In the genomic region with DNA sequence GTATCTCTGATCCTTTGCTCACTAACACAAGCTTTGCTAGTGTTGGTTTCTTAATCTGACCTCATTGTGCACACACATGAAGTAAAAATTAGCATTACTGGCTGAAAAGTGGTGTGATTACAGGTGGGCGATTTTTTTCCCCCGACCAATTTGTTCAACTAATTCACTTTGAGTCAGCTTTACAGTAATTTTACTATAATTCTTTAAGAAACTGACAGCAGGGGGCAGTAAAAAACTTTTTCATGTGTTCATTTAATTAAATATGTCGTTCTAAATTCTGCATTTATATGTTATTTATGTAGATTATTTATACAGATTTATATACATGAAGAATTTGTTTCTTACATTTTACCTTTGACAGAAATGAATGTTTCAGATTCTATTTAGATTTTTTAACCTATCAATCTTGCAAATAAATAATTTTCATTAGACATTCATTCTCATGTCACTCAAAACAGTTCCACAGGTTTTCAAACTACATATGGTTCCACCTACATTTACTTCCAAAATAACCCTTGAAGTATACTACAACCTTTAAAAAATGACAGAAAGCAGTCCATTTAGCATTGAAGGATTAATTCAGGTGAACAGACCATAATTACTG, we compare ENCODE assay signal across 9 cellular contexts. TPM values are rescaled to one million over a fixed set of nuclear protein-coding genes. Genes with fewer than 3 reads are reported as not detected.
A peak's percentile ranks its signal among the peaks of the same experiment; 100 is the strongest.
DNase-seq lines count a peak whose midpoint lies in the region; ATAC-seq, FAIRE-seq and TF ChIP-seq lines count a peak whose summit lies in the region.
"Had no signal": no experiment of that assay in that cellular context is flagged by ENCODE, and none has a peak within 500 bp of the region (broad histone marks: within the 10 kb centered on the region; RNA-seq: fewer than 3 reads in every experiment).

No MANE protein-coding gene starts in this region.

- H2AFZ ChIP-seq in endothelial cell of umbilical vein (ENCODE audit: low read depth, low read length) = peak overlapping the region; percentile 53

- no peak overlapping the region for H3K4me3 ChIP-seq in endothelial cell of umbilical vein (replicated peaks in 1 of 3; ENCODE audit: insufficient read depth in 1 of 3, low read depth in 1 of 3, low read length in 3 of 3)
- H3K4me3 ChIP-seq in skeletal muscle satellite cell (ENCODE audit: low read length) = no peak overlapping the region
- H3K4me3 ChIP-seq: BLaER1 had no signal

- no peak overlapping the region for H3K27ac ChIP-seq in endothelial cell of umbilical vein (ENCODE audit: insufficient read depth, low read depth, low read length)
- H3K27ac ChIP-seq: BLaER1 had no signal

- no peaks in the 10 kb centered on the region for H3K4me1 ChIP-seq in endothelial cell of umbilical vein (ENCODE audit: control insufficient read depth, extremely low read depth, insufficient read depth, low read length)
- H3K4me1 ChIP-seq in skeletal muscle satellite cell (ENCODE audit: control insufficient read depth, insufficient read depth, low read length) = peaks cover 11% of the 10 kb centered on the region
- H3K4me1 ChIP-seq: BLaER1 had no signal

- H3K9me3 ChIP-seq in endothelial cell of umbilical vein (replicated peaks; ENCODE audit: control insufficient read depth, insufficient read depth, low read length) = no peaks in the 10 kb centered on the region
- no peaks in the 10 kb centered on the region for H3K9me3 ChIP-seq in skeletal muscle satellite cell (replicated peaks; ENCODE audit: low read length)
- H3K9me3 ChIP-seq: BLaER1 had no signal

- no peaks in the 10 kb centered on the region for H3K9me1 ChIP-seq in endothelial cell of umbilical vein (replicated peaks; ENCODE audit: control insufficient read depth, extremely low read depth, insufficient read depth, low read length)

- CTCF ChIA-PET in endothelial cell of umbilical vein (lab: Charles Lee) = interaction anchor here (0.6 to 3.7 kb wide), 54 partner anchors 9 to 973 kb away, joined by 3 to 53 read pairs (median 4); partner anchors contain the start of gene DDX60L

- no peak for TF ChIP-seq POLR2A in endothelial cell of umbilical vein (IDR thresholded peaks at IDR 0.05; ENCODE audit: low read depth, low read length)

- FAIRE-seq in endothelial cell of umbilical vein (lab: Jason Lieb, UNC) = no peak

- TF ChIP-seq CTCF in endothelial cell of umbilical vein (IDR thresholded peaks at IDR 0.05; ENCODE audit: extremely low read depth in 1 of 2, insufficient read depth in 1 of 2, low read depth in 1 of 2, low read length in 2 of 2) = peak in 1 of 2 donors; percentile 24

- no peaks in the 10 kb centered on the region for H3K79me2 ChIP-seq in endothelial cell of umbilical vein (ENCODE audit: control insufficient read depth, insufficient read depth, low read length)

- H3K27me3 ChIP-seq in endothelial cell of umbilical vein (ENCODE audit: control insufficient read depth in 2 of 2, insufficient read depth in 2 of 2, low read length in 2 of 2) (no peaks in the 10 kb centered on the region), skeletal muscle satellite cell (ENCODE audit: control insufficient read depth, insufficient read depth, low read length) (no peaks in the 10 kb centered on the region)
- H3K27me3 ChIP-seq: BLaER1 had no signal

- dilution Hi-C loops in endothelial cell of umbilical vein (cut with MboI; ENCODE audit: extremely low pct_ligation_motif_present, low sequenced_read_pairs) = loop anchor here (25.0 kb wide), 1 partner anchor 398 kb away; no protein-coding TSS in a partner anchor

- intact Hi-C loops in endothelial cell of umbilical vein (cut with micrococcal nuclease) = loop anchor here (1.0 to 10.0 kb wide), 9 partner anchors 40 to 970 kb away; no protein-coding TSS in a partner anchor

- no TSS peak for BruUV-seq in endothelial cell of umbilical vein (replicated peaks; lab: Mats Ljungman, UMichigan)

- DNase-seq in NCI-H1436 (lab: John Stamatoyannopoulos, UW) (peak; percentile 17), NCI-H1436 treated with DMSO at 0.1 percent for 48 hours (lab: John Stamatoyannopoulos, UW) (no peak), NCI-H526 (lab: John Stamatoyannopoulos, UW) (peak; percentile 3 to 50), endothelial cell of umbilical vein (ENCODE audit: low read depth, low spot score) (peak; percentile 65), NCI-H774 (lab: John Stamatoyannopoulos, UW) (no peak), SHP77 treated with DMSO at 0.1 percent for 48 hours (lab: John Stamatoyannopoulos, UW) (no peak)

- H3K4me2 ChIP-seq in endothelial cell of umbilical vein (ENCODE audit: insufficient read depth, low read length) (peak overlapping the region; percentile 14), skeletal muscle satellite cell (ENCODE audit: low read length) (no peak overlapping the region)
- H3K4me2 ChIP-seq: BLaER1 had no signal

- H3K9ac ChIP-seq in endothelial cell of umbilical vein (replicated peaks; ENCODE audit: extremely low read depth, insufficient read depth, low read length) = no peak overlapping the region
- H3K9ac ChIP-seq in skeletal muscle satellite cell (ENCODE audit: low read depth, low read length) = peak overlapping the region; percentile 50
- H3K9ac ChIP-seq: BLaER1 had no signal

- no peaks in the 10 kb centered on the region for H4K20me1 ChIP-seq in endothelial cell of umbilical vein (replicated peaks; ENCODE audit: control insufficient read depth, extremely low read depth, insufficient read depth, low read length)
- H4K20me1 ChIP-seq: BLaER1 had no signal

- POLR2A ChIA-PET in endothelial cell of umbilical vein (lab: Charles Lee) = no interaction called here

- ATAC-seq in HG02642 (IDR thresholded peaks at IDR 0.05; ENCODE audit: poor library complexity, unreplicated experiment) = no peak

- H3K36me3 ChIP-seq in endothelial cell of umbilical vein (ENCODE audit: control insufficient read depth in 2 of 2, extremely low read depth in 1 of 2, insufficient read depth in 2 of 2, low read length in 2 of 2) (no peaks in the 10 kb centered on the region), skeletal muscle satellite cell (ENCODE audit: insufficient read depth, low read length) (no peaks in the 10 kb centered on the region)
- H3K36me3 ChIP-seq: BLaER1 had no signal

TF ChIP-seq in endothelial cell of umbilical vein, 7 proteins besides CTCF, POLR2A, EP300 and RAD21:
- TF ChIP-seq GATA2 (IDR thresholded peaks at IDR 0.05; ENCODE audit: insufficient read depth, insufficient read length, low read depth, low read length) (no peak), MYC (IDR thresholded peaks at IDR 0.05; ENCODE audit: low read depth, low read length) (no peak), FOS (IDR thresholded peaks at IDR 0.05; ENCODE audit: borderline replicate concordance, insufficient read depth, low read length) (no peak), POLR2AphosphoS5 (IDR thresholded peaks at IDR 0.05; ENCODE audit: insufficient read depth, low read depth, low read length) (no peak), EZH2 (IDR thresholded peaks at IDR 0.05; ENCODE audit: borderline replicate concordance, low read depth, low read length, severe bottlenecking) (no peak), JUN (IDR thresholded peaks at IDR 0.05; ENCODE audit: borderline replicate concordance, insufficient read depth, insufficient read length, low read depth) (no peak)
- TF ChIP-seq, protein P1, sequence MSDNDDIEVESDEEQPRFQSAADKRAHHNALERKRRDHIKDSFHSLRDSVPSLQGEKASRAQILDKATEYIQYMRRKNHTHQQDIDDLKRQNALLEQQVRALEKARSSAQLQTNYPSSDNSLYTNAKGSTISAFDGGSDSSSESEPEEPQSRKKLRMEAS (IDR thresholded peaks at IDR 0.05; ENCODE audit: insufficient read depth, insufficient read length) = no peak

RNA-seq across cellular contexts. Expression of gene PALLD, which starts 17.5 kb away (rescaled TPM):
- 47.9 and 48.2 TPM in 2 replicates for total RNA-seq in endothelial cell of umbilical vein
- polyA plus RNA-seq in endothelial cell of umbilical vein = 10.4 and 13.4 TPM in 2 replicates
- 19.2 and 21.1 TPM in 2 replicates for polyA plus RNA-seq in endothelial cell of umbilical vein (2011; cell fraction: cytosol; rRNA removed)
- polyA plus RNA-seq in endothelial cell of umbilical vein (2011; cell fraction: nucleus; rRNA removed) = 31.7 and 31.8 TPM in 2 replicates
- 20.3 and 44.2 TPM in 2 replicates for polyA plus RNA-seq in endothelial cell of umbilical vein (2012)
- 30.0 and 36.3 TPM in 2 replicates for polyA minus RNA-seq in endothelial cell of umbilical vein
- polyA minus RNA-seq in endothelial cell of umbilical vein (2011; cell fraction: cytosol; rRNA and poly(A)+ RNA removed) = 47.9 TPM
- 28.4 and 38.6 TPM in 2 replicates for polyA minus RNA-seq in endothelial cell of umbilical vein (2011; cell fraction: nucleus; rRNA and poly(A)+ RNA removed)
- 13.9 and 40.4 TPM in 2 replicates for total RNA-seq in skeletal muscle satellite cell (2012; rRNA removed)

RNA-seq across cellular contexts. Expression of gene DDX60L, which starts 34.1 kb away (rescaled TPM):
- 22.0 and 32.9 TPM in 2 replicates for total RNA-seq in endothelial cell of umbilical vein
- 11.6 and 15.8 TPM in 2 replicates for polyA plus RNA-seq in endothelial cell of umbilical vein
- 10.5 and 11.3 TPM in 2 replicates for polyA plus RNA-seq in endothelial cell of umbilical vein (2011; cell fraction: cytosol; rRNA removed)
- 101 and 117 TPM in 2 replicates for polyA plus RNA-seq in endothelial cell of umbilical vein (2011; cell fraction: nucleus; rRNA removed)
- polyA plus RNA-seq in endothelial cell of umbilical vein (2012) = 17.4 and 23.3 TPM in 2 replicates
- 31.4 and 45.4 TPM in 2 replicates for polyA minus RNA-seq in endothelial cell of umbilical vein
- 7.4 TPM for polyA minus RNA-seq in endothelial cell of umbilical vein (2011; cell fraction: cytosol; rRNA and poly(A)+ RNA removed)
- 110 and 125 TPM in 2 replicates for polyA minus RNA-seq in endothelial cell of umbilical vein (2011; cell fraction: nucleus; rRNA and poly(A)+ RNA removed)
- 14.4 and 18.8 TPM in 2 replicates for total RNA-seq in skeletal muscle satellite cell (2012; rRNA removed)

Comparison
In these comparisons a context has a peak if more than half of its experiments do, and no peak if none do; other contexts are left out.
1. DNase-seq: peak in NCI-H1436 (single experiment), NCI-H526 (2 of 2) and endothelial cell of umbilical vein (single experiment); none in NCI-H1436 treated with DMSO at 0.1 percent for 48 hours (single experiment), NCI-H774 (single experiment) and SHP77 treated with DMSO at 0.1 percent for 48 hours (single experiment).